In the genomic region with DNA sequence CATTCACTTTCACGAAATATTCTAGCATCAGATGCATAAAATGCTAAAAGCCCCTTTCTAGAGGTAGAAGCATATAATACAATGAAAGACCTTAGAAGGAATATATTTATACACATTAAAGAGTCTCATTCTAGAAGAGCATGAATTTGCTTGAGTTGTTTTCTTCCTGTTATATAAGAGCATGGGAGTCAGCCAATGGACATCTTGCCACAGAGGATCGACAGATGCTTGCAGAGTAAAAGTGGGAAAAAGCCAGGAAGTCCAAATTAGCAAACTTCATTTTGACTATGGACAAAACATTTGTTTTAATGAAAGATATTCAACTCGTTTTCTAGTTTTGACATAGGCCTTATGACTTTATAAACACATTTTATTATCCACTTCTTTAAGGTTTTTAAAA, we compare ENCODE assay signal across 34 cellular contexts. TPM values are rescaled to one million over a fixed set of nuclear protein-coding genes. Genes with fewer than 3 reads are reported as not detected.
"Had no signal": no experiment of that assay in that cellular context is flagged by ENCODE, and none has a peak within 500 bp of the region (broad histone marks: within the 10 kb centered on the region; RNA-seq: fewer than 3 reads in every experiment).

No MANE protein-coding gene starts in this region.

- H3K27ac ChIP-seq: adrenal gland, body of pancreas, esophagus muscularis mucosa, foreskin keratinocyte, gastrocnemius medialis, heart left ventricle had no signal

- H3K36me3 Mint-ChIP-seq: activated CD4-positive, alpha-beta memory T cell treated with anti-CD3 and anti-CD28 coated beads for 36 hours; activated CD8-positive, alpha-beta memory T cell treated with anti-CD3 and anti-CD28 coated beads, Interleukin-2, amount 10 ng/mL, durations not matched to agents 7 days and 5 days; activated naive CD4-positive, alpha-beta T cell treated with anti-CD3 and anti-CD28 coated beads, Interleukin-2, amount 50 U/mL, for 24 hours; activated naive CD8-positive, alpha-beta T cell treated with anti-CD3 and anti-CD28 coated beads for 36 hours had no signal

- H3K4me3 Mint-ChIP-seq: activated CD4-positive, alpha-beta memory T cell treated with anti-CD3 and anti-CD28 coated beads for 36 hours; activated CD4-positive, alpha-beta T cell treated with anti-CD3 and anti-CD28 coated beads for 36 hours; activated CD4-positive, alpha-beta T cell treated with anti-CD3 and anti-CD28 coated beads, Interleukin-2, amount 10 ng/mL, durations not matched to agents 24 days and 14 days; activated CD8-positive, alpha-beta memory T cell treated with anti-CD3 and anti-CD28 coated beads, Interleukin-2, amount 10 ng/mL, durations not matched to agents 7 days and 5 days; activated CD8-positive, alpha-beta T cell treated with anti-CD3 and anti-CD28 coated beads, Interleukin-2, amount 10 ng/mL, durations not matched to agents 7 days and 5 days; activated naive CD4-positive, alpha-beta T cell treated with anti-CD3 and anti-CD28 coated beads for 36 hours; activated naive CD4-positive, alpha-beta T cell treated with anti-CD3 and anti-CD28 coated beads, Interleukin-2, amount 50 U/mL, for 24 hours; activated naive CD8-positive, alpha-beta T cell treated with anti-CD3 and anti-CD28 coated beads for 36 hours; activated naive CD8-positive, alpha-beta T cell treated with anti-CD3 and anti-CD28 coated beads, Interleukin-2, amount 50 U/mL, for 24 hours; activated T-helper 1 cell treated with anti-CD3 and anti-CD28 coated beads, Interleukin-12 subunit alpha, Interleukin-12 subunit beta, Interleukin-2, Interleukin-4 antibody, amounts not matched to agents 30 ng/mL and 10 ng/mL and 1 ng/mL, durations not matched to agents 14 hours and 24 hours and 36 hours; effector memory CD8-positive, alpha-beta T cell had no signal

- H3K27me3 ChIP-seq: adrenal gland, body of pancreas, esophagus muscularis mucosa, foreskin keratinocyte, gastrocnemius medialis had no signal

- H3K36me3 ChIP-seq: adrenal gland, esophagus muscularis mucosa, gastrocnemius medialis, heart left ventricle had no signal

- H3K4me3 ChIP-seq: adrenal gland, body of pancreas, esophagus muscularis mucosa, gastrocnemius medialis, heart left ventricle had no signal

- H3K27me3 Mint-ChIP-seq: activated CD4-positive, alpha-beta T cell treated with anti-CD3 and anti-CD28 coated beads for 36 hours; activated CD4-positive, alpha-beta T cell treated with anti-CD3 and anti-CD28 coated beads, Interleukin-2, amount 10 ng/mL, durations not matched to agents 24 days and 14 days; activated CD8-positive, alpha-beta memory T cell treated with anti-CD3 and anti-CD28 coated beads, Interleukin-2, amount 10 ng/mL, durations not matched to agents 7 days and 5 days had no signal

- H3K9me3 ChIP-seq: adrenal gland, body of pancreas, esophagus muscularis mucosa, gastrocnemius medialis had no signal

- DNase-seq: activated CD4-positive, alpha-beta memory T cell treated with anti-CD3 and anti-CD28 coated beads for 36 hours; activated CD4-positive, alpha-beta T cell treated with anti-CD3 and anti-CD28 coated beads for 36 hours; activated CD4-positive, alpha-beta T cell treated with anti-CD3 and anti-CD28 coated beads, Interleukin-2, amount 10 ng/mL, durations not matched to agents 24 days and 14 days; activated CD4-positive, CD25-positive, alpha-beta regulatory T cell; activated CD4-positive, CD25-positive, alpha-beta regulatory T cell treated with anti-CD3 and anti-CD28 coated beads, Interleukin-2, amount 50 U/mL, for 72 hours; activated CD8-positive, alpha-beta memory T cell treated with anti-CD3 and anti-CD28 coated beads, Interleukin-2, amount 10 ng/mL, durations not matched to agents 7 days and 5 days; activated CD8-positive, alpha-beta memory T cell treated with anti-CD3 and anti-CD28 coated beads, Interleukin-2, amount 50 U/mL, for 4 hours; activated CD8-positive, alpha-beta T cell treated with anti-CD3 and anti-CD28 coated beads, Interleukin-2, amount 10 ng/mL, durations not matched to agents 7 days and 5 days; activated effector memory CD4-positive, alpha-beta T cell treated with anti-CD3 and anti-CD28 coated beads, Interleukin-2, amount 50 U/mL, for 16 hours; activated naive CD4-positive, alpha-beta T cell treated with anti-CD3 and anti-CD28 coated beads for 36 hours; activated naive CD8-positive, alpha-beta T cell treated with anti-CD3 and anti-CD28 coated beads for 36 hours; activated naive CD8-positive, alpha-beta T cell treated with anti-CD3 and anti-CD28 coated beads, Interleukin-2, amount 50 U/mL, for 24 hours; activated T-cell treated with anti-CD3 and anti-CD28 coated beads, Interleukin-2, amount 50 U/mL, for 1 hour; activated T-cell treated with anti-CD3 and anti-CD28 coated beads, Interleukin-2, amount 50 U/mL, for 48 hours; adrenal gland; aorta; body of pancreas; central memory CD4-positive, alpha-beta T cell; cortex of kidney; dermis blood vessel endothelial cell; effector CD4-positive, alpha-beta T cell; effector memory CD8-positive, alpha-beta T cell; erythroblast; foreskin keratinocyte; gastrocnemius medialis; glutamatergic neuron; heart left ventricle; T-helper 2 cell had no signal

- H3K4me1 ChIP-seq: adrenal gland, body of pancreas, esophagus muscularis mucosa, foreskin keratinocyte, gastrocnemius medialis, heart left ventricle had no signal

- H3K27ac Mint-ChIP-seq: activated CD4-positive, alpha-beta memory T cell treated with anti-CD3 and anti-CD28 coated beads for 36 hours; activated CD4-positive, alpha-beta T cell treated with anti-CD3 and anti-CD28 coated beads for 36 hours; activated CD4-positive, alpha-beta T cell treated with anti-CD3 and anti-CD28 coated beads, Interleukin-2, amount 10 ng/mL, durations not matched to agents 24 days and 14 days; activated CD8-positive, alpha-beta memory T cell treated with anti-CD3 and anti-CD28 coated beads, Interleukin-2, amount 10 ng/mL, durations not matched to agents 7 days and 5 days; activated CD8-positive, alpha-beta T cell treated with anti-CD3 and anti-CD28 coated beads, Interleukin-2, amount 10 ng/mL, durations not matched to agents 7 days and 5 days; activated naive CD4-positive, alpha-beta T cell treated with anti-CD3 and anti-CD28 coated beads for 36 hours; activated naive CD4-positive, alpha-beta T cell treated with anti-CD3 and anti-CD28 coated beads, Interleukin-2, amount 50 U/mL, for 24 hours; activated naive CD8-positive, alpha-beta T cell treated with anti-CD3 and anti-CD28 coated beads for 36 hours; activated naive CD8-positive, alpha-beta T cell treated with anti-CD3 and anti-CD28 coated beads, Interleukin-2, amount 50 U/mL, for 24 hours; activated T-helper 1 cell treated with anti-CD3 and anti-CD28 coated beads, Interleukin-12 subunit alpha, Interleukin-12 subunit beta, Interleukin-2, Interleukin-4 antibody, amounts not matched to agents 30 ng/mL and 10 ng/mL and 1 ng/mL, durations not matched to agents 14 hours and 24 hours and 36 hours; activated T-helper 2 cell treated with anti-CD3 and anti-CD28 coated beads, Interferon-gamma antibody, Interleukin-2, Interleukin-4, amounts not matched to agents 10 μg/mL and 5 μg/mL and 100 μg/mL, durations not matched to agents 14 hours and 24 hours and 36 hours; effector memory CD8-positive, alpha-beta T cell had no signal

- H3K4me1 Mint-ChIP-seq: activated CD4-positive, alpha-beta T cell treated with anti-CD3 and anti-CD28 coated beads for 36 hours; activated CD4-positive, alpha-beta T cell treated with anti-CD3 and anti-CD28 coated beads, Interleukin-2, amount 10 ng/mL, durations not matched to agents 24 days and 14 days; activated CD8-positive, alpha-beta memory T cell treated with anti-CD3 and anti-CD28 coated beads, Interleukin-2, amount 10 ng/mL, durations not matched to agents 7 days and 5 days; activated naive CD4-positive, alpha-beta T cell treated with anti-CD3 and anti-CD28 coated beads, Interleukin-2, amount 50 U/mL, for 24 hours; activated naive CD8-positive, alpha-beta T cell treated with anti-CD3 and anti-CD28 coated beads for 36 hours; activated naive CD8-positive, alpha-beta T cell treated with anti-CD3 and anti-CD28 coated beads, Interleukin-2, amount 50 U/mL, for 24 hours had no signal

- H3K9me3 Mint-ChIP-seq: activated CD4-positive, alpha-beta T cell treated with anti-CD3 and anti-CD28 coated beads, Interleukin-2, amount 10 ng/mL, durations not matched to agents 24 days and 14 days; activated naive CD4-positive, alpha-beta T cell treated with anti-CD3 and anti-CD28 coated beads, Interleukin-2, amount 50 U/mL, for 24 hours; activated T-helper 2 cell treated with anti-CD3 and anti-CD28 coated beads, Interferon-gamma antibody, Interleukin-2, Interleukin-4, amounts not matched to agents 10 μg/mL and 5 μg/mL and 100 μg/mL, durations not matched to agents 14 hours and 24 hours and 36 hours; effector memory CD8-positive, alpha-beta T cell had no signal

RNA-seq across cellular contexts. Expression of gene RIPPLY2, which starts 44.2 kb away (rescaled TPM):
- total RNA-seq: activated CD4-positive, alpha-beta memory T cell treated with anti-CD3 and anti-CD28 coated beads for 36 hours; activated CD4-positive, alpha-beta T cell treated with anti-CD3 and anti-CD28 coated beads for 36 hours; activated CD4-positive, alpha-beta T cell treated with anti-CD3 and anti-CD28 coated beads, Interleukin-2, amount 10 ng/mL, durations not matched to agents 24 days and 14 days; activated CD8-positive, alpha-beta memory T cell treated with anti-CD3 and anti-CD28 coated beads for 36 hours; activated CD8-positive, alpha-beta memory T cell treated with anti-CD3 and anti-CD28 coated beads, Interleukin-2, amount 10 ng/mL, durations not matched to agents 7 days and 5 days; activated CD8-positive, alpha-beta T cell treated with anti-CD3 and anti-CD28 coated beads, Interleukin-2, amount 10 ng/mL, durations not matched to agents 7 days and 5 days; activated naive CD4-positive, alpha-beta T cell treated with anti-CD3 and anti-CD28 coated beads for 36 hours; activated naive CD8-positive, alpha-beta T cell treated with anti-CD3 and anti-CD28 coated beads for 36 hours; activated T-helper 1 cell treated with anti-CD3 and anti-CD28 coated beads, Interleukin-12 subunit alpha, Interleukin-12 subunit beta, Interleukin-2, Interleukin-4 antibody, amounts not matched to agents 30 ng/mL and 10 ng/mL and 1 ng/mL, durations not matched to agents 14 hours and 24 hours and 36 hours; activated T-helper 2 cell treated with anti-CD3 and anti-CD28 coated beads, Interferon-gamma antibody, Interleukin-2, Interleukin-4, amounts not matched to agents 10 μg/mL and 5 μg/mL and 100 μg/mL, durations not matched to agents 14 hours and 24 hours and 36 hours; aorta; body of pancreas; chondrocyte; dermis blood vessel endothelial cell; esophagus muscularis mucosa; gastrocnemius medialis; heart left ventricle had no signal
- polyA plus RNA-seq: heart left ventricle had no signal
